In the genomic region with DNA sequence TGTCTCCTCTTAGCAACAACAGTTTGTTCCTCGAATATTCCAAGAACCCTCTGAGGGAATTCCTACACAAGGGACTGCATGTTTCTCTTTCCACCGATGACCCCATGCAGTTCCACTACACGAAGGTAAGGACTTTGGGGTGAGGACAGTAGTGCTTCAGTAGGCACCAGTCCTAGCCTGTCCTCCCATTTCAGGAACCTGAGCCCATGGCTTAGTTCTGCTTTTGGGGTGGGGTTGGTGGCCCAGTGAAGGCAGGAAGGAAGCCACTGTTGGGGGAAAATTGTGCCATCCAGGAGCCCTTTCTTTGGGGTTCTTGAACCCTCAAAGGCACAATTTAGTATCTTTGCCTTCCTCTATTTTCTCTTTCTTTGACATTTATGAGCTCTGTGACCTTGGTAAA, we compare ENCODE assay signal across 1 cellular context.
TF ChIP-seq lines count a peak whose summit lies in the region.

No MANE protein-coding gene starts in this region.

TF ChIP-seq in WTC11, 78 proteins besides CTCF, POLR2A, EP300 and RAD21 (continued from another document):
- TF ChIP-seq, protein P1, sequence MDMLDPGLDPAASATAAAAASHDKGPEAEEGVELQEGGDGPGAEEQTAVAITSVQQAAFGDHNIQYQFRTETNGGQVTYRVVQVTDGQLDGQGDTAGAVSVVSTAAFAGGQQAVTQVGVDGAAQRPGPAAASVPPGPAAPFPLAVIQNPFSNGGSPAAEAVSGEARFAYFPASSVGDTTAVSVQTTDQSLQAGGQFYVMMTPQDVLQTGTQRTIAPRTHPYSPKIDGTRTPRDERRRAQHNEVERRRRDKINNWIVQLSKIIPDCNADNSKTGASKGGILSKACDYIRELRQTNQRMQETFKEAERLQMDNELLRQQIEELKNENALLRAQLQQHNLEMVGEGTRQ (CRISPR knock-in tag; IDR thresholded peaks at IDR 0.05), result no peak
- TF ChIP-seq, protein P2, sequence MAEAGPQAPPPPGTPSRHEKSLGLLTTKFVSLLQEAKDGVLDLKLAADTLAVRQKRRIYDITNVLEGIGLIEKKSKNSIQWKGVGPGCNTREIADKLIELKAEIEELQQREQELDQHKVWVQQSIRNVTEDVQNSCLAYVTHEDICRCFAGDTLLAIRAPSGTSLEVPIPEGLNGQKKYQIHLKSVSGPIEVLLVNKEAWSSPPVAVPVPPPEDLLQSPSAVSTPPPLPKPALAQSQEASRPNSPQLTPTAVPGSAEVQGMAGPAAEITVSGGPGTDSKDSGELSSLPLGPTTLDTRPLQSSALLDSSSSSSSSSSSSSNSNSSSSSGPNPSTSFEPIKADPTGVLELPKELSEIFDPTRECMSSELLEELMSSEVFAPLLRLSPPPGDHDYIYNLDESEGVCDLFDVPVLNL (CRISPR knock-in tag; IDR thresholded peaks at IDR 0.05; ENCODE audit: borderline replicate concordance, low read depth), result no peak
- no peak for TF ChIP-seq TEAD1 (CRISPR knock-in tag; IDR thresholded peaks at IDR 0.05)
- no peak for TF ChIP-seq MXD4 (CRISPR knock-in tag; IDR thresholded peaks at IDR 0.05; ENCODE audit: borderline replicate concordance)
- no peak for TF ChIP-seq CREM (CRISPR knock-in tag; IDR thresholded peaks at IDR 0.05)
- TF ChIP-seq, protein P3, sequence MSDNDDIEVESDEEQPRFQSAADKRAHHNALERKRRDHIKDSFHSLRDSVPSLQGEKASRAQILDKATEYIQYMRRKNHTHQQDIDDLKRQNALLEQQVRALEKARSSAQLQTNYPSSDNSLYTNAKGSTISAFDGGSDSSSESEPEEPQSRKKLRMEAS (CRISPR knock-in tag; IDR thresholded peaks at IDR 0.05), result no peak
- TF ChIP-seq, protein P4, sequence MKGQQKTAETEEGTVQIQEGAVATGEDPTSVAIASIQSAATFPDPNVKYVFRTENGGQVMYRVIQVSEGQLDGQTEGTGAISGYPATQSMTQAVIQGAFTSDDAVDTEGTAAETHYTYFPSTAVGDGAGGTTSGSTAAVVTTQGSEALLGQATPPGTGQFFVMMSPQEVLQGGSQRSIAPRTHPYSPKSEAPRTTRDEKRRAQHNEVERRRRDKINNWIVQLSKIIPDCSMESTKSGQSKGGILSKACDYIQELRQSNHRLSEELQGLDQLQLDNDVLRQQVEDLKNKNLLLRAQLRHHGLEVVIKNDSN (CRISPR knock-in tag; IDR thresholded peaks at IDR 0.05), result no peak
- TF ChIP-seq EMX1 (CRISPR knock-in tag; IDR thresholded peaks at IDR 0.05), result no peak
- TF ChIP-seq ETV6 (CRISPR knock-in tag; IDR thresholded peaks at IDR 0.05), result no peak
- no peak for TF ChIP-seq ZNF263 (CRISPR knock-in tag; IDR thresholded peaks at IDR 0.05; ENCODE audit: low read depth)
- TF ChIP-seq, protein P5, sequence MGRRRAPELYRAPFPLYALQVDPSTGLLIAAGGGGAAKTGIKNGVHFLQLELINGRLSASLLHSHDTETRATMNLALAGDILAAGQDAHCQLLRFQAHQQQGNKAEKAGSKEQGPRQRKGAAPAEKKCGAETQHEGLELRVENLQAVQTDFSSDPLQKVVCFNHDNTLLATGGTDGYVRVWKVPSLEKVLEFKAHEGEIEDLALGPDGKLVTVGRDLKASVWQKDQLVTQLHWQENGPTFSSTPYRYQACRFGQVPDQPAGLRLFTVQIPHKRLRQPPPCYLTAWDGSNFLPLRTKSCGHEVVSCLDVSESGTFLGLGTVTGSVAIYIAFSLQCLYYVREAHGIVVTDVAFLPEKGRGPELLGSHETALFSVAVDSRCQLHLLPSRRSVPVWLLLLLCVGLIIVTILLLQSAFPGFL (CRISPR knock-in tag; IDR thresholded peaks at IDR 0.05; ENCODE audit: borderline replicate concordance), result no peak
